17 cellular contexts compared by ENCODE assay signal in the genomic region with DNA sequence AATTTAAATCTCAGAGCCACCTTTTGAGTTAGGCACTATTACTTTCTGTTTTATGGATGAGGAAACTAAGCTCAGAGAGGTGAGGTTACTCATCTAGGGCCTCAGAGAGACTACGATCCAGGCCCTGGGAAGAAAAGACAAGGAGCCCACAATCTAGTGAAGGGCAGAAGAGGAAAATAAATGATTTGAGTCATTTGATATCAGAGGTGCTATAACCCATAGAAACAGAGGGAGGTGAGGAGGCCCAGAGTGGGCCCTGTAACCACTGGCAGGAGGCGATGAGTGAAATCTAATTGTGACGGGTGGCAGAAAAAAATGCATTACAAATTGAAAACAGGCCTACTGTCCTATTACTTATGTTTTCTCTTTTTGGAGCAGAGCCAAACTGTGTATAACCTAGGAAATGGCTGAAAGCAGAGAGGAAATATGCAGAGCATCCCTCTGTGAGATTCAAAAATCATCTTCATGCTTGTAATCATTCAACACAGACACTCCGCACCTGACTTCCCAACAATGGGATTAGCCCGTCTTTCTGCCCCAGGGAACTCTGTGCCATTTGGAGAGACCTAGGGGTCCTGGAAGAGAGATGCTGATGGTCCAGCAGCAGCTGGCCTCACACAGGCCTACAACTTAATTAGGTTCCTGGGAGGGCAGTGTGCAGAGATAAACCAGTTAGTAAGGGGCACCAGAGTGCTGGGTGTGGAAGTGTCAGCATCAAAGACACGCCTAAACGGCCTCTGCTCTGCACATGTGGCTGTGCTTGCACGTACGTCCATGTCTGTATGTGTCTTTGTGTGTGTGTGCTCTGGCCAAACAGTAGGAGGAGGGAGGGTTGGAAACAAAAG. TPM values are rescaled to one million over a fixed set of nuclear protein-coding genes. Genes with fewer than 3 reads are reported as not detected.
DNase-seq lines count a peak whose midpoint lies in the region; ATAC-seq and TF ChIP-seq lines count a peak whose summit lies in the region.
"Had no signal": no experiment of that assay in that cellular context is flagged by ENCODE, and none has a peak within 500 bp of the region (broad histone marks: within the 10 kb centered on the region; RNA-seq: fewer than 3 reads in every experiment).

No MANE protein-coding gene starts in this region.

- CTCF ChIA-PET in WTC11 (lab: Charles Lee): interaction anchor here (0.9 to 4.6 kb wide), 4 partner anchors 29 to 444 kb away, joined by 3 to 29 read pairs (median 4); no protein-coding TSS in a partner anchor

- H3K4me1 Mint-ChIP-seq in nephron (peaks cover 54% of the 10 kb centered on the region), WTC11 (peaks cover 26% of the 10 kb centered on the region)
- H3K4me1 Mint-ChIP-seq: activated naive CD8-positive, alpha-beta T cell treated with anti-CD3 and anti-CD28 coated beads, Interleukin-2, amount 50 U/mL, for 24 hours; stimulated activated effector memory CD8-positive, alpha-beta T cell treated with anti-CD3 and anti-CD28 coated beads, Interleukin-12 subunit alpha, Interleukin-12 subunit beta, amount 100 ng/mL, for 72 hours had no signal

- peak overlapping the region; percentile 11 to 82 (median 45) for H3K27ac Mint-ChIP-seq in nephron
- H3K27ac Mint-ChIP-seq in WTC11: no peak overlapping the region
- H3K27ac Mint-ChIP-seq: activated naive CD8-positive, alpha-beta T cell treated with anti-CD3 and anti-CD28 coated beads, Interleukin-2, amount 50 U/mL, for 24 hours; activated T-cell treated with anti-CD3 and anti-CD28 coated beads, Interleukin-2, amount 50 U/mL, for 24 hours; stimulated activated effector memory CD8-positive, alpha-beta T cell treated with anti-CD3 and anti-CD28 coated beads, Interleukin-12 subunit alpha, Interleukin-12 subunit beta, amount 100 ng/mL, for 72 hours had no signal

- H3K27me3 ChIP-seq in brain microvascular endothelial cell (replicated peaks): no peaks in the 10 kb centered on the region
- H3K27me3 ChIP-seq: BLaER1 treated with 17β-estradiol and CSF1 and Interleukin-3, amounts not matched to agents 10 nM and 100 nM had no signal

- DNase-seq in DMS53 treated with DMSO at 0.1 percent for 48 hours (lab: John Stamatoyannopoulos, UW; ENCODE audit: unreplicated experiment): peak; percentile 55
- peak; percentile 40 for DNase-seq in NCI-H69 (lab: John Stamatoyannopoulos, UW)
- peak; percentile 30 for DNase-seq in brain microvascular endothelial cell
- DNase-seq in WTC11 (ENCODE audit: low spot score): no peak
- no peak for DNase-seq in activated CD8-positive, alpha-beta memory T cell treated with anti-CD3 and anti-CD28 coated beads, Interleukin-2, amount 50 U/mL, for 48 hours
- DNase-seq in foreskin melanocyte: no peak
- DNase-seq: activated naive CD8-positive, alpha-beta T cell treated with anti-CD3 and anti-CD28 coated beads, Interleukin-2, amount 50 U/mL, for 24 hours; activated T-cell treated with anti-CD3 and anti-CD28 coated beads, Interleukin-2, amount 50 U/mL, for 24 hours; NCI-H2081 treated with DMSO at 0.1 percent for 48 hours; stimulated activated CD4-positive, alpha-beta T cell treated with anti-CD3 and anti-CD28 coated beads, Interleukin-4, amount 100 ng/mL, for 1 hour; T-helper 1 cell had no signal

- H3K27ac ChIP-seq in brain microvascular endothelial cell: peak overlapping the region; percentile 41
- H3K27ac ChIP-seq: BLaER1 treated with 17β-estradiol and CSF1 and Interleukin-3, amounts not matched to agents 10 nM and 100 nM had no signal

- ATAC-seq in WTC11 (no peak), GM18907 (IDR thresholded peaks at IDR 0.05; ENCODE audit: unreplicated experiment) (no peak)
- ATAC-seq: activated naive CD8-positive, alpha-beta T cell treated with anti-CD3 and anti-CD28 coated beads, Interleukin-2, amount 50 U/mL, for 24 hours; stimulated activated effector memory CD8-positive, alpha-beta T cell treated with anti-CD3 and anti-CD28 coated beads, Interleukin-12 subunit alpha, Interleukin-12 subunit beta, amount 100 ng/mL, for 72 hours had no signal

- TF ChIP-seq CTCF in brain microvascular endothelial cell (IDR thresholded peaks at IDR 0.05; ENCODE audit: low read depth, low read length, missing control alignments): no peak
- no peak for TF ChIP-seq CTCF in nephron (IDR thresholded peaks at IDR 0.05; ENCODE audit: unreplicated experiment in 3 of 3)
- TF ChIP-seq CTCF in WTC11 (IDR thresholded peaks at IDR 0.05): no peak

- H3K36me3 ChIP-seq in brain microvascular endothelial cell (replicated peaks): no peaks in the 10 kb centered on the region
- H3K36me3 ChIP-seq: BLaER1 treated with 17β-estradiol and CSF1 and Interleukin-3, amounts not matched to agents 10 nM and 100 nM had no signal

- in situ Hi-C loops in brain microvascular endothelial cell (cut with HindIII; ENCODE audit: low pct_ligation_motif_present, low sequenced_read_pairs): no loop called here

- H3K36me3 Mint-ChIP-seq in nephron (ENCODE audit: low read depth): no peaks in the 10 kb centered on the region
- no peaks in the 10 kb centered on the region for H3K36me3 Mint-ChIP-seq in WTC11
- H3K36me3 Mint-ChIP-seq: stimulated activated effector memory CD8-positive, alpha-beta T cell treated with anti-CD3 and anti-CD28 coated beads, Interleukin-12 subunit alpha, Interleukin-12 subunit beta, amount 100 ng/mL, for 72 hours had no signal

- POLR2A ChIA-PET in WTC11 (lab: Charles Lee): no interaction called here

- H3K27me3 Mint-ChIP-seq in nephron (ENCODE audit: low read depth): peaks cover 9% of the 10 kb centered on the region
- no peaks in the 10 kb centered on the region for H3K27me3 Mint-ChIP-seq in WTC11 (ENCODE audit: low read depth)

- no peak overlapping the region for H3K4me3 ChIP-seq in brain microvascular endothelial cell (ENCODE audit: low read depth, low read length)
- H3K4me3 ChIP-seq: BLaER1 treated with 17β-estradiol and CSF1 and Interleukin-3, amounts not matched to agents 10 nM and 100 nM had no signal

- H3K4me3 Mint-ChIP-seq in nephron (no peak overlapping the region), WTC11 (no peak overlapping the region)
- H3K4me3 Mint-ChIP-seq: activated naive CD8-positive, alpha-beta T cell treated with anti-CD3 and anti-CD28 coated beads, Interleukin-2, amount 50 U/mL, for 24 hours; activated T-cell treated with anti-CD3 and anti-CD28 coated beads, Interleukin-2, amount 50 U/mL, for 24 hours; dendritic cell treated with granulocyte-macrophage colony-stimulating factor and Interleukin-4, amounts not matched to agents 40 ng/mL and 50 ng/mL, for 4 days; stimulated activated effector memory CD8-positive, alpha-beta T cell treated with anti-CD3 and anti-CD28 coated beads, Interleukin-12 subunit alpha, Interleukin-12 subunit beta, amount 100 ng/mL, for 72 hours had no signal

- H3K9me3 Mint-ChIP-seq in nephron: no peaks in the 10 kb centered on the region
- H3K9me3 Mint-ChIP-seq in WTC11: no peaks in the 10 kb centered on the region
- H3K9me3 Mint-ChIP-seq: activated naive CD8-positive, alpha-beta T cell treated with anti-CD3 and anti-CD28 coated beads, Interleukin-2, amount 50 U/mL, for 24 hours; activated T-cell treated with anti-CD3 and anti-CD28 coated beads, Interleukin-2, amount 50 U/mL, for 24 hours; dendritic cell treated with granulocyte-macrophage colony-stimulating factor and Interleukin-4, amounts not matched to agents 40 ng/mL and 50 ng/mL, for 4 days; stimulated activated effector memory CD8-positive, alpha-beta T cell treated with anti-CD3 and anti-CD28 coated beads, Interleukin-12 subunit alpha, Interleukin-12 subunit beta, amount 100 ng/mL, for 72 hours had no signal

TF ChIP-seq in WTC11, 78 proteins besides CTCF, POLR2A, EP300 and RAD21:
- TF ChIP-seq, protein P1, sequence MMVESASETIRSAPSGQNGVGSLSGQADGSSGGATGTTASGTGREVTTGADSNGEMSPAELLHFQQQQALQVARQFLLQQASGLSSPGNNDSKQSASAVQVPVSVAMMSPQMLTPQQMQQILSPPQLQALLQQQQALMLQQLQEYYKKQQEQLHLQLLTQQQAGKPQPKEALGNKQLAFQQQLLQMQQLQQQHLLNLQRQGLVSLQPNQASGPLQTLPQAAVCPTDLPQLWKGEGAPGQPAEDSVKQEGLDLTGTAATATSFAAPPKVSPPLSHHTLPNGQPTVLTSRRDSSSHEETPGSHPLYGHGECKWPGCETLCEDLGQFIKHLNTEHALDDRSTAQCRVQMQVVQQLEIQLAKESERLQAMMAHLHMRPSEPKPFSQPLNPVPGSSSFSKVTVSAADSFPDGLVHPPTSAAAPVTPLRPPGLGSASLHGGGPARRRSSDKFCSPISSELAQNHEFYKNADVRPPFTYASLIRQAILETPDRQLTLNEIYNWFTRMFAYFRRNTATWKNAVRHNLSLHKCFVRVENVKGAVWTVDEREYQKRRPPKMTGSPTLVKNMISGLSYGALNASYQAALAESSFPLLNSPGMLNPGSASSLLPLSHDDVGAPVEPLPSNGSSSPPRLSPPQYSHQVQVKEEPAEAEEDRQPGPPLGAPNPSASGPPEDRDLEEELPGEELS (CRISPR knock-in tag; IDR thresholded peaks at IDR 0.05): no peak
- TF ChIP-seq, protein P2, sequence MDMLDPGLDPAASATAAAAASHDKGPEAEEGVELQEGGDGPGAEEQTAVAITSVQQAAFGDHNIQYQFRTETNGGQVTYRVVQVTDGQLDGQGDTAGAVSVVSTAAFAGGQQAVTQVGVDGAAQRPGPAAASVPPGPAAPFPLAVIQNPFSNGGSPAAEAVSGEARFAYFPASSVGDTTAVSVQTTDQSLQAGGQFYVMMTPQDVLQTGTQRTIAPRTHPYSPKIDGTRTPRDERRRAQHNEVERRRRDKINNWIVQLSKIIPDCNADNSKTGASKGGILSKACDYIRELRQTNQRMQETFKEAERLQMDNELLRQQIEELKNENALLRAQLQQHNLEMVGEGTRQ (CRISPR knock-in tag; IDR thresholded peaks at IDR 0.05): no peak
- no peak for TF ChIP-seq EMX1 (CRISPR knock-in tag; IDR thresholded peaks at IDR 0.05)

RNA-seq across cellular contexts. Expression of a gene that starts 41.9 kb away (rescaled TPM):
- total RNA-seq in WTC11 (2021): 0.27 to 0.90 TPM (median 0.55 TPM) in 3 replicates
- total RNA-seq: H4 had no signal

Comparison
In these comparisons a context has a peak if more than half of its experiments do, and no peak if none do; other contexts are left out.
1. DNase-seq: peak in DMS53 treated with DMSO at 0.1 percent for 48 hours (single experiment), NCI-H69 (single experiment) and brain microvascular endothelial cell (single experiment); none in WTC11 (single experiment), activated CD8-positive, alpha-beta memory T cell treated with anti-CD3 and anti-CD28 coated beads, Interleukin-2, amount 50 U/mL, for 48 hours (single experiment) and foreskin melanocyte (single experiment).